ENCODE assay signal across 20 cellular contexts in the genomic region with DNA sequence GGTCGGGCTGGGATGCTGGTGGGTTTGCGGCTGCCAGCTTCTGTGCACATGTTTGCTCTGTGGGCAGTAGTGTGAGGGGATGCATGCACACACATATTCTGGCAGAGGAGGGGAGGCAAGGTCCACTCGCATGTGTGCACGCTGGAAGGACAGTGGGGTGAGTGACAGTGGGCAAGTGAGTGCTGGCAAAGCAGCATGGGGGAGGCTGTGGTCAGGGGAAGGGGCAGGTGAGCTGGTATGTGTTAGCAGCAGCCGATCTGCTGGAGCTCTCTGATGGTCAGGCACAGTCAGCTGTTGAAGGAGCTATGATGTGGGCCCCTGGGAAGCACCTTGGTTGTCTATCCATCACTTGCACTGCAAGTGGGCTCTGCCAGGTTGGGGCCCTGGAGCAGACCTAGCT.
DNase-seq lines count a peak whose midpoint lies in the region; ATAC-seq, FAIRE-seq and TF ChIP-seq lines count a peak whose summit lies in the region.
"Had no signal": no experiment of that assay in that cellular context is flagged by ENCODE, and none has a peak within 500 bp of the region (broad histone marks: within the 10 kb centered on the region; RNA-seq: fewer than 3 reads in every experiment).

No MANE protein-coding gene starts in this region.

- no peaks in the 10 kb centered on the region for H3K27me3 ChIP-seq in astrocyte (ENCODE audit: insufficient read depth, low read length)
- H3K27me3 ChIP-seq in lung (ENCODE audit: control insufficient read depth, insufficient read depth) = no peaks in the 10 kb centered on the region
- no peaks in the 10 kb centered on the region for H3K27me3 ChIP-seq in upper lobe of right lung
- H3K27me3 ChIP-seq in thyroid gland = no peaks in the 10 kb centered on the region

- no peaks in the 10 kb centered on the region for H4K20me1 ChIP-seq in astrocyte (ENCODE audit: insufficient read depth, low read length)

- no peak overlapping the region for H3K4me2 ChIP-seq in astrocyte (ENCODE audit: low read length)

- DNase-seq in HTR-8/SVneo (ENCODE audit: insufficient read length, low spot score) (no peak), astrocyte (ENCODE audit: low read depth) (no peak), lung (ENCODE audit: low spot score) (no peak), upper lobe of right lung (no peak), D341Med (ENCODE audit: low spot score) (no peak), NCI-H748 treated with DMSO at 0.1 percent for 48 hours (lab: John Stamatoyannopoulos, UW) (no peak), thyroid gland (no peak)
- DNase-seq: ACHN; Caco-2; CD4-positive, alpha-beta T cell; DMS153; DMS79; GDM1; GOT3; H7 had no signal

- H2AFZ ChIP-seq in astrocyte (ENCODE audit: low read depth, low read length) = no peak overlapping the region

- H3K4me3 ChIP-seq in astrocyte (ENCODE audit: insufficient read depth, low read depth, low read length) (no peak overlapping the region), lung (peak overlapping the region; percentile 7), upper lobe of right lung (no peak overlapping the region), thyroid gland (replicated peaks in 1 of 3) (no peak overlapping the region)
- H3K4me3 ChIP-seq: K562 had no signal

- no peaks in the 10 kb centered on the region for H3K27me3 Mint-ChIP-seq in astrocyte (ENCODE audit: low read depth, unreplicated experiment)
- H3K27me3 Mint-ChIP-seq: CD4-positive, alpha-beta T cell had no signal

- H3K36me3 ChIP-seq in astrocyte (ENCODE audit: insufficient read depth, low read length) (no peaks in the 10 kb centered on the region), lung (ENCODE audit: control insufficient read depth in 2 of 2, insufficient read depth in 2 of 2, low read length in 2 of 2) (no peaks in the 10 kb centered on the region), upper lobe of right lung (no peaks in the 10 kb centered on the region), thyroid gland (no peaks in the 10 kb centered on the region)

- no peak for TF ChIP-seq CTCF in astrocyte (IDR thresholded peaks at IDR 0.05; ENCODE audit: insufficient read depth, low read depth, low read length)
- TF ChIP-seq CTCF in lung (IDR thresholded peaks at IDR 0.05; ENCODE audit: control extremely low read depth, extremely low read depth) = no peak
- no peak for TF ChIP-seq CTCF in upper lobe of right lung (IDR thresholded peaks at IDR 0.05)
- no peak for TF ChIP-seq CTCF in thyroid gland (IDR thresholded peaks at IDR 0.05)

- no peaks in the 10 kb centered on the region for H3K79me2 ChIP-seq in astrocyte (ENCODE audit: insufficient read depth, low read length)

- ATAC-seq in lung (ENCODE audit: insufficient read depth, low FRiP score) (no peak), upper lobe of right lung (peak; percentile 22)
- ATAC-seq: K562 had no signal

- no peak overlapping the region for H3K27ac Mint-ChIP-seq in astrocyte (ENCODE audit: unreplicated experiment)
- H3K27ac Mint-ChIP-seq: CD4-positive, alpha-beta T cell had no signal

- H3K9ac ChIP-seq in astrocyte (ENCODE audit: low read length) = no peak overlapping the region

- 82 to 94% methylated on average over 5 of the region's 5 CpGs for WGBS in lung, 2 donors
- 69 to 89% methylated on average over 5 of the region's 5 CpGs for WGBS in thyroid gland, 2 donors

- TF ChIP-seq POLR2A in thyroid gland (IDR thresholded peaks at IDR 0.05) = no peak

- no peak overlapping the region for H3K27ac ChIP-seq in astrocyte (ENCODE audit: low read depth, low read length)
- H3K27ac ChIP-seq in lung (ENCODE audit: low read depth in 1 of 2, low read length in 1 of 2) = no peak overlapping the region
- H3K27ac ChIP-seq in upper lobe of right lung = no peak overlapping the region
- no peak overlapping the region for H3K27ac ChIP-seq in thyroid gland
- H3K27ac ChIP-seq: C4-2B had no signal

- peaks cover 12% of the 10 kb centered on the region for H3K4me1 Mint-ChIP-seq in astrocyte (ENCODE audit: low read depth, unreplicated experiment)

- peaks cover 7% of the 10 kb centered on the region for H3K36me3 Mint-ChIP-seq in astrocyte (ENCODE audit: low read depth, unreplicated experiment)

- H3K9me3 ChIP-seq in astrocyte (ENCODE audit: insufficient read depth, low read depth, low read length) (peaks cover 5% of the 10 kb centered on the region), lung (ENCODE audit: control insufficient read depth in 2 of 2, insufficient read depth in 1 of 2, low read length in 1 of 2) (peaks cover 0 to 14% of the 10 kb centered on the region in 2 donors), upper lobe of right lung (no peaks in the 10 kb centered on the region), thyroid gland (no peaks in the 10 kb centered on the region)
- H3K9me3 ChIP-seq: Caco-2 had no signal

- no peaks in the 10 kb centered on the region for H3K4me1 ChIP-seq in astrocyte (ENCODE audit: insufficient read depth, low read length)
- H3K4me1 ChIP-seq in lung (ENCODE audit: control insufficient read depth in 2 of 2, insufficient read depth in 2 of 2, low read length in 2 of 2) = no peaks in the 10 kb centered on the region
- H3K4me1 ChIP-seq in upper lobe of right lung = no peaks in the 10 kb centered on the region
- peaks cover 0 to 8% of the 10 kb centered on the region in 2 donors for H3K4me1 ChIP-seq in thyroid gland
- H3K4me1 ChIP-seq: Caco-2 had no signal

- H3K4me3 Mint-ChIP-seq in astrocyte (ENCODE audit: unreplicated experiment) = peak overlapping the region; percentile 30
- H3K4me3 Mint-ChIP-seq: CD4-positive, alpha-beta T cell had no signal

- FAIRE-seq in HTR-8/SVneo (lab: Jason Lieb, UNC) = peak; percentile 36
- FAIRE-seq in astrocyte (lab: Jason Lieb, UNC) = no peak
- FAIRE-seq: A204.1, GM12892, GM18507, K562 had no signal

- peaks cover 16% of the 10 kb centered on the region for H3K9me3 Mint-ChIP-seq in astrocyte (ENCODE audit: unreplicated experiment)

- intact Hi-C loops in upper lobe of right lung (cut with DNase I) (no loop called here), thyroid gland (cut with DNase I) (no loop called here)
